Comparison of ENCODE assay signal across 1 cellular context in genomic region chr12:113480336-113480688, GRCh38.
A peak's percentile ranks its signal among the peaks of the same experiment; 100 is the strongest.
TF ChIP-seq lines count a peak whose summit lies in the region.

No MANE protein-coding gene starts in this region.

TF ChIP-seq in HepG2, 621 proteins besides CTCF, POLR2A, EP300 and RAD21:
- TF ChIP-seq ESRRA (CRISPR knock-in tag; IDR thresholded peaks at IDR 0.05; ENCODE audit: low read depth) = no peak
- TF ChIP-seq EHMT2 (IDR thresholded peaks at IDR 0.05; ENCODE audit: borderline replicate concordance, low read depth, low read length) = peak; percentile 20; the same call in 1 of the 2 replicates
TF ChIP-seq in HepG2: peak in this region for 1.
